23 cellular contexts compared by ENCODE assay signal in the genomic region with DNA sequence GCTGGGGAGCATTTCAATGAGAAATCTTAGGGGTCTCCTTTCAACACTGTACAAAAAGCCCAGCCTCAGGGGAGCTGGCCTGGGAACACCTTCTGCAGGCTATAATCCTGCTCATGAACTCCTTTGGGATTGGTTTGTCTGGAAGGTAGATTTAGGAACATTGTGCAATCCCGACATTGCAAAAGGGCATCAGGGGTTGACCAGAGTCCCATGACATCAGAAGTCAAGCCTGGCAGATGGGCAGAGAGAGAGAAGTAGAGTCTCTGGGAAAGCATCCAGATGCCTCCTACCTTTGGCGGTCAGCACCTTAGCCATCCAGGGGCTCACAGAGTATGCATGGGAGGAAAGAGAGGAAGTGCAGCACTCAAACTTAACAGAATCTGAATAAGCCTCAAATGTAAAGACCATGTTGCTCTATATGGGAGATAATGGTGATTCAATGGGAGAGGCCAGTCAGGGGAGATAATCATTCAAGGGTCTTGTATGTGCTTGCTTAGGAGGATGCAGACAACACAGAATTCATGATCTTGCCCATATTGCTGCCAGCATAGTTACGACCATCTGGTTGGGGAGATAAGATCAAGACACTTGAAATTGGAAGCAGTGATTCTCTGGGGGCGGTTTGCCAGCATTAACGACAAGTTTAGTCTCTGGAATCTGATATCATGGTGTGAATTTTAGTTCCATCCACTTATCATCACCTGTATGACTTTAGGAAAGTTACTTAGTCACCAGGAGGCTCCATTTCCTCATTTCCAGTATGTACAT. TPM values are rescaled to one million over a fixed set of nuclear protein-coding genes. Genes with fewer than 3 reads are reported as not detected.
DNase-seq lines count a peak whose midpoint lies in the region; ATAC-seq and TF ChIP-seq lines count a peak whose summit lies in the region.
"Had no signal": no experiment of that assay in that cellular context is flagged by ENCODE, and none has a peak within 500 bp of the region (broad histone marks: within the 10 kb centered on the region; RNA-seq: fewer than 3 reads in every experiment).

No MANE protein-coding gene starts in this region.

- TF ChIP-seq EP300 in esophagus muscularis mucosa (IDR thresholded peaks at IDR 0.05): no peak

- no peak overlapping the region for H3K27ac ChIP-seq in IMR-90 (ENCODE audit: insufficient read depth, low read length)
- H3K27ac ChIP-seq in esophagus muscularis mucosa (replicated peaks in 1 of 4): no peak overlapping the region
- peak overlapping the region; percentile 17 for H3K27ac ChIP-seq in parathyroid adenoma
- H3K27ac ChIP-seq: colonic mucosa, gastroesophageal sphincter, RWPE1, vagina had no signal

- no peak for TF ChIP-seq RAD21 in IMR-90 (IDR thresholded peaks at IDR 0.05; ENCODE audit: low read length)

- H3K4me3 Mint-ChIP-seq in osteocyte (ENCODE audit: unreplicated experiment): no peak overlapping the region
- H3K4me3 Mint-ChIP-seq: CD8-positive, alpha-beta memory T cell; effector memory CD8-positive, alpha-beta T cell; nephron progenitor cell had no signal

- BruUV-seq in IMR-90 (replicated peaks; lab: Mats Ljungman, UMichigan): no TSS peak

- no peaks in the 10 kb centered on the region for H3K36me3 ChIP-seq in IMR-90 (ENCODE audit: control insufficient read depth, insufficient read depth, low read length)
- H3K36me3 ChIP-seq in esophagus muscularis mucosa: no peaks in the 10 kb centered on the region
- H3K36me3 ChIP-seq in parathyroid adenoma (ENCODE audit: control insufficient read depth, insufficient read depth, low read length): no peaks in the 10 kb centered on the region
- H3K36me3 ChIP-seq: colonic mucosa, esophagus squamous epithelium, gastroesophageal sphincter, vagina had no signal

- H2AFZ ChIP-seq in IMR-90 (replicated peaks; ENCODE audit: low read length, poor library complexity): no peak overlapping the region
- no peak overlapping the region for H2AFZ ChIP-seq in parathyroid adenoma

- WGBS in IMR-90 (ENCODE audit: extremely low coverage in 2 of 2, insufficient read length in 1 of 2), 2 experiments: no CpG with 5 or more reads among the region's 5 CpGs
- WGBS in esophagus muscularis mucosa: 82% methylated on average over 5 of the region's 5 CpGs

- H2BK5ac ChIP-seq in IMR-90 (ENCODE audit: low read depth, low read length, poor library complexity, severe bottlenecking): no peak overlapping the region

- TF ChIP-seq POLR2A in IMR-90 (IDR thresholded peaks at IDR 0.05; ENCODE audit: low read depth, low read length) (no peak), esophagus muscularis mucosa (IDR thresholded peaks at IDR 0.05; ENCODE audit: low read depth) (no peak)

- no peak overlapping the region for H2BK20ac ChIP-seq in IMR-90 (ENCODE audit: low read depth, low read length)

- no peak overlapping the region for H3K14ac ChIP-seq in IMR-90 (replicated peaks; ENCODE audit: low read depth, low read length)

- no peak overlapping the region for H2AK5ac ChIP-seq in IMR-90 (ENCODE audit: low read depth, low read length)

- H3K4me3 ChIP-seq in IMR-90 (ENCODE audit: insufficient read depth, low read depth, low read length) (no peak overlapping the region), esophagus muscularis mucosa (no peak overlapping the region), parathyroid adenoma (ENCODE audit: low read depth, low read length) (no peak overlapping the region)
- H3K4me3 ChIP-seq: colonic mucosa, esophagus squamous epithelium, gastroesophageal sphincter, vagina had no signal

- POLR2A ChIA-PET in IMR-90 (lab: Charles Lee; ENCODE audit: unreplicated experiment): no interaction called here

- H3K9me1 ChIP-seq in IMR-90 (ENCODE audit: insufficient read depth, low read length): no peaks in the 10 kb centered on the region

- H3K4me1 ChIP-seq in IMR-90 (ENCODE audit: control insufficient read depth, insufficient read depth, low read length) (no peaks in the 10 kb centered on the region), esophagus muscularis mucosa (peaks cover 0 to 3% (median 0%) of the 10 kb centered on the region in 4 donors), parathyroid adenoma (no peaks in the 10 kb centered on the region)
- H3K4me1 ChIP-seq: colonic mucosa, esophagus squamous epithelium, gastroesophageal sphincter, vagina had no signal

- H3K9me3 Mint-ChIP-seq in osteocyte (ENCODE audit: unreplicated experiment): no peaks in the 10 kb centered on the region
- H3K9me3 Mint-ChIP-seq: CD8-positive, alpha-beta memory T cell; effector memory CD8-positive, alpha-beta T cell; nephron progenitor cell had no signal

- H4K5ac ChIP-seq in IMR-90 (ENCODE audit: low read depth, low read length): no peak overlapping the region

- no peak overlapping the region for H3K9ac ChIP-seq in IMR-90 (ENCODE audit: low read depth, low read length)
- no peak overlapping the region for H3K9ac ChIP-seq in parathyroid adenoma

- H3K27me3 ChIP-seq in IMR-90 (ENCODE audit: control insufficient read depth, insufficient read depth, low read length): peaks cover 3% of the 10 kb centered on the region
- no peaks in the 10 kb centered on the region for H3K27me3 ChIP-seq in esophagus muscularis mucosa
- H3K27me3 ChIP-seq in parathyroid adenoma (ENCODE audit: control insufficient read depth, insufficient read depth, low read length): no peaks in the 10 kb centered on the region
- H3K27me3 ChIP-seq: colonic mucosa, esophagus squamous epithelium, gastroesophageal sphincter, vagina had no signal

- no peaks in the 10 kb centered on the region for H3K36me3 Mint-ChIP-seq in osteocyte (ENCODE audit: unreplicated experiment)
- H3K36me3 Mint-ChIP-seq: CD8-positive, alpha-beta memory T cell had no signal

- H2BK120ac ChIP-seq in IMR-90 (ENCODE audit: low read depth, low read length): no peak overlapping the region

- intact Hi-C loops in IMR-90 (cut with micrococcal nuclease): no loop called here
- intact Hi-C loops in esophagus muscularis mucosa (cut with DNase I): no loop called here

- H3K79me2 ChIP-seq in parathyroid adenoma: no peaks in the 10 kb centered on the region

- DNase-seq in IMR-90: no peak
- peak; percentile 83 to 87 for DNase-seq in NCI-H524 (lab: John Stamatoyannopoulos, UW)
- DNase-seq in esophagus muscularis mucosa (ENCODE audit: extremely low spot score): peak; percentile 77
- DNase-seq in osteocyte (ENCODE audit: extremely low spot score, unreplicated experiment): no peak
- no peak for DNase-seq in NCI-H510A (lab: John Stamatoyannopoulos, UW)
- no peak for DNase-seq in NCI-H226
- DNase-seq: activated T-cell treated with anti-CD3 and anti-CD28 coated beads, Interleukin-2, amount 50 U/mL, for 1 hour; CD8-positive, alpha-beta memory T cell; colonic mucosa; DMS79; effector memory CD8-positive, alpha-beta T cell; esophagus squamous epithelium; kidney glomerular epithelial cell; NCI-H1048; NCI-H526; nephron progenitor cell; T1000 had no signal

- H3K9me3 ChIP-seq in IMR-90 (ENCODE audit: control insufficient read depth, insufficient read depth, low read length): no peaks in the 10 kb centered on the region
- no peaks in the 10 kb centered on the region for H3K9me3 ChIP-seq in esophagus muscularis mucosa
- no peaks in the 10 kb centered on the region for H3K9me3 ChIP-seq in parathyroid adenoma (ENCODE audit: control insufficient read depth, low read length)
- H3K9me3 ChIP-seq: colonic mucosa, esophagus squamous epithelium, gastroesophageal sphincter, vagina had no signal

- CTCF ChIA-PET in IMR-90 (lab: Yijun Ruan, JAX): no interaction called here

- no peaks in the 10 kb centered on the region for H3K79me1 ChIP-seq in IMR-90 (ENCODE audit: low read depth in 1 of 2, low read length in 2 of 2)

- H3K27ac Mint-ChIP-seq in osteocyte (ENCODE audit: unreplicated experiment): no peak overlapping the region
- H3K27ac Mint-ChIP-seq: effector memory CD8-positive, alpha-beta T cell had no signal

- no peak overlapping the region for H3K18ac ChIP-seq in IMR-90 (ENCODE audit: low read depth, low read length)

- H2AK9ac ChIP-seq in IMR-90 (replicated peaks; ENCODE audit: low read depth, low read length, poor library complexity): no peak overlapping the region

- no peaks in the 10 kb centered on the region for H4K20me1 ChIP-seq in IMR-90 (ENCODE audit: insufficient read depth, low read length)

- no peak overlapping the region for H2BK15ac ChIP-seq in IMR-90 (ENCODE audit: low read depth, low read length)

- TF ChIP-seq CTCF in IMR-90 (conservative IDR thresholded peaks at IDR 0.05; ENCODE audit: low read depth, low read length): no peak
- TF ChIP-seq CTCF in esophagus muscularis mucosa (IDR thresholded peaks at IDR 0.05): no peak
- TF ChIP-seq CTCF in parathyroid adenoma (IDR thresholded peaks at IDR 0.05): no peak
- no peak for TF ChIP-seq CTCF in osteocyte (IDR thresholded peaks at IDR 0.05)

- in situ Hi-C loops in IMR-90 (cut with MboI; ENCODE audit: low sequenced_read_pairs): no loop called here

- no peak overlapping the region for H4K8ac ChIP-seq in IMR-90 (ENCODE audit: low read depth in 2 of 2, low read length in 2 of 2)

- dilution Hi-C loops in IMR-90 (cut with HindIII; ENCODE audit: low sequenced_read_pairs, unreplicated experiment): no loop called here

- no peak overlapping the region for H3K56ac ChIP-seq in IMR-90 (ENCODE audit: extremely low read depth, insufficient read depth, low read length)

- ATAC-seq in IMR-90 (ENCODE audit: low read depth): no peak
- ATAC-seq: effector memory CD8-positive, alpha-beta T cell; gastroesophageal sphincter had no signal

- no peak overlapping the region for H4K91ac ChIP-seq in IMR-90 (ENCODE audit: insufficient read depth, low read depth, low read length)

- H3K4ac ChIP-seq in IMR-90 (ENCODE audit: low read depth, low read length): no peak overlapping the region

- H3K4me2 ChIP-seq in IMR-90 (ENCODE audit: low read depth, low read length): no peak overlapping the region
- H3K4me2 ChIP-seq in parathyroid adenoma (ENCODE audit: low read length): no peak overlapping the region

- no peak overlapping the region for H3K23ac ChIP-seq in IMR-90 (ENCODE audit: low read depth, low read length)

- H3K27me3 Mint-ChIP-seq in osteocyte (ENCODE audit: unreplicated experiment): no peaks in the 10 kb centered on the region

- H3K4me1 Mint-ChIP-seq in osteocyte (ENCODE audit: unreplicated experiment): no peaks in the 10 kb centered on the region
- H3K4me1 Mint-ChIP-seq: CD8-positive, alpha-beta memory T cell had no signal

TF ChIP-seq in IMR-90, 13 proteins besides CTCF, POLR2A, EP300 and RAD21:
- 0 out of 2 replicates have a peak, but pooled peaks have one; percentile 46 for TF ChIP-seq CEBPB (IDR thresholded peaks at IDR 0.05; ENCODE audit: low read depth, low read length)
- no peak for TF ChIP-seq BHLHE40 (IDR thresholded peaks at IDR 0.05; ENCODE audit: low read depth, low read length)
TF ChIP-seq in IMR-90: peak in this region for 1.

RNA-seq across cellular contexts. Expression of a gene that starts 58.3 kb away (rescaled TPM):
- not detected in 2 replicates for total RNA-seq in IMR-90 (2012; rRNA removed)
- polyA plus RNA-seq in IMR-90 (2012; rRNA removed): not detected in 2 replicates
- not detected in 2 replicates for polyA plus RNA-seq in IMR-90 (2012; cell fraction: cytosol; rRNA removed)
- not detected in 2 replicates for polyA plus RNA-seq in IMR-90 (2012; cell fraction: nucleus; rRNA removed; ENCODE audit: low replicate concordance)
- total RNA-seq in esophagus muscularis mucosa: not detected
- total RNA-seq in osteocyte: not detected in 2 replicates
- total RNA-seq: CD8-positive, alpha-beta memory T cell; colonic mucosa; esophagus squamous epithelium; mononuclear cell; posterior vena cava; vagina had no signal
- polyA plus RNA-seq: CD8-positive, alpha-beta memory T cell had no signal

Comparison
In these comparisons a context has a peak if more than half of its experiments do, and no peak if none do; other contexts are left out.
1. DNase-seq: peak in NCI-H524 (2 of 2) and esophagus muscularis mucosa (single experiment); none in IMR-90 (single experiment), osteocyte (single experiment), NCI-H510A (single experiment) and NCI-H226 (single experiment).